ENCODE assay signal across 11 cellular contexts in the genomic region with DNA sequence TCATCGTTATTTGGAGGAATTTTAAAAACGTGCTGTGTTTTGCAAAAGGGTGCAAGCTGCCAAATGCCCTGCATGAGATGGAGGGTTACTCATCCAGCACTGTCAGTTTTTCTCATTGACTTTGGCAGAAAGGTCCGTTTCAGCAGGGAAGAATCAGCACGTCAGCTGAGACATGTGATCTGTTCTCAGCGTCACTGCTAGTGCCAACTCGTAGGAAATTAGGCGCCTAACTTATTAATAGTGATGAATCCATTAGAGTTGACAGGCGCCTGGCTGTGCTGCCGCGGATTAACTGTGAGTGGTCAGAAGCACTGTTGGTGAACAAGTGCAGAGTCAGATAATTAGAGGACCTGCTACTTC.
DNase-seq lines count a peak whose midpoint lies in the region; ATAC-seq and TF ChIP-seq lines count a peak whose summit lies in the region.
"Had no signal": no experiment of that assay in that cellular context is flagged by ENCODE, and none has a peak within 500 bp of the region (broad histone marks: within the 10 kb centered on the region; RNA-seq: fewer than 3 reads in every experiment).

No MANE protein-coding gene starts in this region.

- H3K4me1 Mint-ChIP-seq in activated CD4-positive, alpha-beta T cell treated with anti-CD3 and anti-CD28 coated beads, Interleukin-2, amount 10 ng/mL, durations not matched to agents 24 days and 14 days = peaks cover 2% of the 10 kb centered on the region
- H3K4me1 Mint-ChIP-seq in glutamatergic neuron (ENCODE audit: low read depth, unreplicated experiment) = peaks cover 10% of the 10 kb centered on the region

- intact Hi-C loops in activated CD4-positive, alpha-beta T cell treated with anti-CD3 and anti-CD28 coated beads, Interleukin-2, amount 10 ng/mL, durations not matched to agents 24 days and 14 days (cut with micrococcal nuclease) = no loop called here

- H3K4me3 Mint-ChIP-seq in activated CD4-positive, alpha-beta T cell treated with anti-CD3 and anti-CD28 coated beads, Interleukin-2, amount 10 ng/mL, durations not matched to agents 24 days and 14 days = no peak overlapping the region
- no peak overlapping the region for H3K4me3 Mint-ChIP-seq in glutamatergic neuron (ENCODE audit: unreplicated experiment)

- H3K79me2 ChIP-seq in Karpas-422 (ENCODE audit: low read length) = no peaks in the 10 kb centered on the region

- no peak overlapping the region for H3K27ac ChIP-seq in Karpas-422 (ENCODE audit: low read length)

- no peaks in the 10 kb centered on the region for H3K4me1 ChIP-seq in Karpas-422 (ENCODE audit: low read length)

- DNase-seq in Ammon's horn (ENCODE audit: low spot score) (peak; percentile 51), NCI-H446 (lab: John Stamatoyannopoulos, UW) (peak; percentile 71 to 74), myocyte (ENCODE audit: low read depth) (peak; percentile 6), Karpas-422 (no peak), glutamatergic neuron (no peak)
- no peak for DNase-seq in activated CD4-positive, alpha-beta T cell treated with anti-CD3 and anti-CD28 coated beads, Interleukin-2, amount 10 ng/mL, durations not matched to agents 24 days and 14 days
- DNase-seq: activated naive CD4-positive, alpha-beta T cell; Calu3; NCI-H69 had no signal

- H2AFZ ChIP-seq in Karpas-422 (ENCODE audit: low read length) = no peak overlapping the region

- H3K27me3 ChIP-seq in Karpas-422 (ENCODE audit: low read length) = no peaks in the 10 kb centered on the region

- no peaks in the 10 kb centered on the region for H3K36me3 ChIP-seq in Karpas-422 (ENCODE audit: insufficient read depth, low read length)

- TF ChIP-seq CTCF in glutamatergic neuron (IDR thresholded peaks at IDR 0.05; ENCODE audit: partially characterized antibody, unreplicated experiment) = no peak

- H3K4me2 ChIP-seq in Karpas-422 (ENCODE audit: low read depth, low read length, poor library complexity, severe bottlenecking) = no peak overlapping the region

- H3K9me3 ChIP-seq in Karpas-422 (ENCODE audit: low read length) = no peaks in the 10 kb centered on the region

- ATAC-seq in esophagus mucosa (peak; percentile 83), HG03039 (IDR thresholded peaks at IDR 0.05; ENCODE audit: unreplicated experiment) (no peak)

- H3K27ac Mint-ChIP-seq in activated CD4-positive, alpha-beta T cell treated with anti-CD3 and anti-CD28 coated beads, Interleukin-2, amount 10 ng/mL, durations not matched to agents 24 days and 14 days = no peak overlapping the region
- no peak overlapping the region for H3K27ac Mint-ChIP-seq in glutamatergic neuron (ENCODE audit: unreplicated experiment)

- no peaks in the 10 kb centered on the region for H3K36me3 Mint-ChIP-seq in activated CD4-positive, alpha-beta T cell treated with anti-CD3 and anti-CD28 coated beads, Interleukin-2, amount 10 ng/mL, durations not matched to agents 24 days and 14 days (ENCODE audit: low read depth)
- peaks cover 8% of the 10 kb centered on the region for H3K36me3 Mint-ChIP-seq in glutamatergic neuron (ENCODE audit: unreplicated experiment)

- H3K27me3 Mint-ChIP-seq in activated CD4-positive, alpha-beta T cell treated with anti-CD3 and anti-CD28 coated beads, Interleukin-2, amount 10 ng/mL, durations not matched to agents 24 days and 14 days = peaks cover 16% of the 10 kb centered on the region
- H3K27me3 Mint-ChIP-seq in glutamatergic neuron (ENCODE audit: unreplicated experiment) = peaks cover 3% of the 10 kb centered on the region

- H3K9me2 ChIP-seq in Karpas-422 (replicated peaks; ENCODE audit: insufficient read depth, low read length) = no peaks in the 10 kb centered on the region

- no peaks in the 10 kb centered on the region for H3K9me3 Mint-ChIP-seq in activated CD4-positive, alpha-beta T cell treated with anti-CD3 and anti-CD28 coated beads, Interleukin-2, amount 10 ng/mL, durations not matched to agents 24 days and 14 days
- H3K9me3 Mint-ChIP-seq in glutamatergic neuron (ENCODE audit: unreplicated experiment) = no peaks in the 10 kb centered on the region

- no peak overlapping the region for H3K4me3 ChIP-seq in Karpas-422 (ENCODE audit: low read length)

- H3K9ac ChIP-seq in Karpas-422 (ENCODE audit: low read length) = no peak overlapping the region

- no peaks in the 10 kb centered on the region for H4K20me1 ChIP-seq in Karpas-422 (ENCODE audit: insufficient read depth, low read depth, low read length)

Comparison
In these comparisons a context has a peak if more than half of its experiments do, and no peak if none do; other contexts are left out.
1. DNase-seq: peak in Ammon's horn (single experiment), NCI-H446 (2 of 2) and myocyte (single experiment); none in Karpas-422 (single experiment), activated CD4-positive, alpha-beta T cell treated with anti-CD3 and anti-CD28 coated beads, Interleukin-2, amount 10 ng/mL, durations not matched to agents 24 days and 14 days (single experiment) and glutamatergic neuron (single experiment).